ENCODE assay signal across 38 cellular contexts in genomic region chr10:17950726-17951125, GRCh38. TPM values are rescaled to one million over a fixed set of nuclear protein-coding genes. Genes with fewer than 3 reads are reported as not detected.
"Had no signal": no experiment of that assay in that cellular context is flagged by ENCODE, and none has a peak within 500 bp of the region (broad histone marks: within the 10 kb centered on the region; RNA-seq: fewer than 3 reads in every experiment).

No MANE protein-coding gene starts in this region.

- DNase-seq: activated CD4-positive, alpha-beta memory T cell treated with anti-CD3 and anti-CD28 coated beads, Interleukin-2, amount 10 ng/mL, durations not matched to agents 7 days and 5 days; activated CD4-positive, alpha-beta T cell treated with anti-CD3 and anti-CD28 coated beads for 1 hour; activated CD4-positive, alpha-beta T cell treated with anti-CD3 and anti-CD28 coated beads for 36 hours; activated CD4-positive, alpha-beta T cell treated with anti-CD3 and anti-CD28 coated beads for 48 hours; activated CD4-positive, alpha-beta T cell treated with anti-CD3 and anti-CD28 coated beads, Interleukin-2, amount 10 ng/mL, durations not matched to agents 7 days and 5 days; activated CD4-positive, alpha-beta T cell treated with anti-CD3 and anti-CD28 coated beads, Interleukin-2, amount 50 U/mL, for 48 hours; activated CD4-positive, CD25-positive, alpha-beta regulatory T cell; activated CD8-positive, alpha-beta memory T cell treated with anti-CD3 and anti-CD28 coated beads for 24 hours; activated CD8-positive, alpha-beta memory T cell treated with anti-CD3 and anti-CD28 coated beads, Interleukin-2, amount 10 ng/mL, durations not matched to agents 7 days and 5 days; activated CD8-positive, alpha-beta memory T cell treated with anti-CD3 and anti-CD28 coated beads, Interleukin-2, amount 50 U/mL, for 48 hours; activated CD8-positive, alpha-beta T cell treated with anti-CD3 and anti-CD28 coated beads, Interleukin-2, amount 10 ng/mL, durations not matched to agents 7 days and 5 days; activated effector memory CD4-positive, alpha-beta T cell treated with Interleukin-2 at 50 U/mL for 16 hours; activated gamma-delta T cell; activated naive CD4-positive, alpha-beta T cell treated with anti-CD3 and anti-CD28 coated beads, Interleukin-2, amount 10 ng/mL, durations not matched to agents 7 days and 5 days; activated naive CD4-positive, alpha-beta T cell treated with Interleukin-2 at 50 U/mL for 16 hours; activated naive CD8-positive, alpha-beta T cell treated with anti-CD3 and anti-CD28 coated beads, Interleukin-2, amount 10 ng/mL, durations not matched to agents 7 days and 5 days; activated naive CD8-positive, alpha-beta T cell treated with anti-CD3 and anti-CD28 coated beads, Interleukin-2, amount 50 U/mL, for 24 hours; activated T-cell treated with anti-CD3 and anti-CD28 coated beads, Interleukin-2, amount 50 U/mL, for 24 hours; activated T-cell treated with anti-CD3 and anti-CD28 coated beads, Interleukin-2, amount 50 U/mL, for 48 hours; amygdala; anterior cingulate cortex; caudate nucleus; T-helper 1 cell; T-helper 2 cell; T-helper 9 cell had no signal

- H3K27me3 ChIP-seq: ascending aorta, cardiac muscle cell had no signal

- H3K9me3 ChIP-seq: ascending aorta had no signal

- H3K27ac Mint-ChIP-seq: activated CD4-positive, alpha-beta memory T cell treated with anti-CD3 and anti-CD28 coated beads, Interleukin-2, amount 10 ng/mL, durations not matched to agents 7 days and 5 days; activated CD4-positive, alpha-beta T cell treated with anti-CD3 and anti-CD28 coated beads for 36 hours; activated CD4-positive, alpha-beta T cell treated with anti-CD3 and anti-CD28 coated beads, Interleukin-2, amount 10 ng/mL, durations not matched to agents 7 days and 5 days; activated CD8-positive, alpha-beta memory T cell treated with anti-CD3 and anti-CD28 coated beads, Interleukin-2, amount 10 ng/mL, durations not matched to agents 7 days and 5 days; activated CD8-positive, alpha-beta T cell treated with anti-CD3 and anti-CD28 coated beads, Interleukin-2, amount 10 ng/mL, durations not matched to agents 7 days and 5 days; activated naive CD4-positive, alpha-beta T cell treated with anti-CD3 and anti-CD28 coated beads, Interleukin-2, amount 10 ng/mL, durations not matched to agents 7 days and 5 days; activated naive CD4-positive, alpha-beta T cell treated with anti-CD3 and anti-CD28 coated beads, Interleukin-2, amount 50 U/mL, for 24 hours; activated naive CD8-positive, alpha-beta T cell; activated naive CD8-positive, alpha-beta T cell treated with anti-CD3 and anti-CD28 coated beads, Interleukin-2, amount 10 ng/mL, durations not matched to agents 7 days and 5 days; activated naive CD8-positive, alpha-beta T cell treated with anti-CD3 and anti-CD28 coated beads, Interleukin-2, amount 50 U/mL, for 24 hours; activated T-cell treated with anti-CD3 and anti-CD28 coated beads, Interleukin-2, amount 50 U/mL, for 24 hours; activated T-helper 2 cell treated with anti-CD3 and anti-CD28 coated beads, Interferon-gamma antibody, Interleukin-2, Interleukin-4, amounts not matched to agents 10 μg/mL and 5 μg/mL and 100 μg/mL, durations not matched to agents 14 hours and 24 hours and 36 hours; T-helper 1 cell treated with Interleukin-12 subunit alpha and Interleukin-12 subunit beta and Interleukin-4 antibody, amounts not matched to agents 30 μg/mL and 1 μg/mL, for 36 hours; T-helper 2 cell treated with Interferon-gamma antibody and Interleukin-4, amounts not matched to agents 5 μg/mL and 100 μg/mL, for 36 hours had no signal

- H3K27me3 Mint-ChIP-seq: activated CD4-positive, alpha-beta T cell treated with anti-CD3 and anti-CD28 coated beads, Interleukin-2, amount 10 ng/mL, durations not matched to agents 7 days and 5 days; activated CD8-positive, alpha-beta memory T cell treated with anti-CD3 and anti-CD28 coated beads, Interleukin-2, amount 10 ng/mL, durations not matched to agents 7 days and 5 days; activated naive CD4-positive, alpha-beta T cell treated with anti-CD3 and anti-CD28 coated beads, Interleukin-2, amount 10 ng/mL, durations not matched to agents 7 days and 5 days; activated naive CD8-positive, alpha-beta T cell treated with anti-CD3 and anti-CD28 coated beads, Interleukin-2, amount 10 ng/mL, durations not matched to agents 7 days and 5 days; activated naive CD8-positive, alpha-beta T cell treated with anti-CD3 and anti-CD28 coated beads, Interleukin-2, amount 50 U/mL, for 24 hours had no signal

- H3K4me1 Mint-ChIP-seq: activated CD4-positive, alpha-beta memory T cell treated with anti-CD3 and anti-CD28 coated beads, Interleukin-2, amount 10 ng/mL, durations not matched to agents 7 days and 5 days; activated CD4-positive, alpha-beta T cell treated with anti-CD3 and anti-CD28 coated beads for 36 hours; activated CD4-positive, alpha-beta T cell treated with anti-CD3 and anti-CD28 coated beads, Interleukin-2, amount 10 ng/mL, durations not matched to agents 7 days and 5 days; activated CD8-positive, alpha-beta memory T cell treated with anti-CD3 and anti-CD28 coated beads, Interleukin-2, amount 10 ng/mL, durations not matched to agents 7 days and 5 days; activated naive CD4-positive, alpha-beta T cell treated with anti-CD3 and anti-CD28 coated beads, Interleukin-2, amount 10 ng/mL, durations not matched to agents 7 days and 5 days; activated naive CD4-positive, alpha-beta T cell treated with anti-CD3 and anti-CD28 coated beads, Interleukin-2, amount 50 U/mL, for 24 hours; activated naive CD8-positive, alpha-beta T cell treated with anti-CD3 and anti-CD28 coated beads, Interleukin-2, amount 10 ng/mL, durations not matched to agents 7 days and 5 days; activated naive CD8-positive, alpha-beta T cell treated with anti-CD3 and anti-CD28 coated beads, Interleukin-2, amount 50 U/mL, for 24 hours; central memory CD8-positive, alpha-beta T cell had no signal

- H3K4me3 ChIP-seq: ascending aorta, cardiac muscle cell had no signal

- H3K27ac ChIP-seq: ascending aorta, cardiac muscle cell, VCaP had no signal

- ATAC-seq: activated CD4-positive, alpha-beta T cell treated with anti-CD3 and anti-CD28 coated beads for 36 hours; activated CD4-positive, CD25-positive, alpha-beta regulatory T cell treated with anti-CD3 and anti-CD28 coated beads, Interleukin-2, amount 50 U/mL, for 24 hours; activated CD8-positive, alpha-beta memory T cell treated with anti-CD3 and anti-CD28 coated beads, Interleukin-2, amount 10 ng/mL, durations not matched to agents 7 days and 5 days; activated CD8-positive, alpha-beta T cell treated with anti-CD3 and anti-CD28 coated beads, Interleukin-2, amount 10 ng/mL, durations not matched to agents 7 days and 5 days; activated naive CD8-positive, alpha-beta T cell treated with anti-CD3 and anti-CD28 coated beads, Interleukin-2, amount 50 U/mL, for 24 hours had no signal

- H3K36me3 ChIP-seq: ascending aorta, cardiac muscle cell had no signal

- H3K36me3 Mint-ChIP-seq: activated CD8-positive, alpha-beta memory T cell treated with anti-CD3 and anti-CD28 coated beads, Interleukin-2, amount 10 ng/mL, durations not matched to agents 7 days and 5 days; activated naive CD4-positive, alpha-beta T cell treated with anti-CD3 and anti-CD28 coated beads, Interleukin-2, amount 10 ng/mL, durations not matched to agents 7 days and 5 days; activated naive CD4-positive, alpha-beta T cell treated with anti-CD3 and anti-CD28 coated beads, Interleukin-2, amount 50 U/mL, for 24 hours; activated naive CD8-positive, alpha-beta T cell; activated naive CD8-positive, alpha-beta T cell treated with anti-CD3 and anti-CD28 coated beads, Interleukin-2, amount 10 ng/mL, durations not matched to agents 7 days and 5 days; brain had no signal

- H3K4me3 Mint-ChIP-seq: activated CD4-positive, alpha-beta memory T cell treated with anti-CD3 and anti-CD28 coated beads, Interleukin-2, amount 10 ng/mL, durations not matched to agents 7 days and 5 days; activated CD4-positive, alpha-beta T cell treated with anti-CD3 and anti-CD28 coated beads for 36 hours; activated CD4-positive, alpha-beta T cell treated with anti-CD3 and anti-CD28 coated beads, Interleukin-2, amount 10 ng/mL, durations not matched to agents 7 days and 5 days; activated CD8-positive, alpha-beta memory T cell treated with anti-CD3 and anti-CD28 coated beads, Interleukin-2, amount 10 ng/mL, durations not matched to agents 7 days and 5 days; activated CD8-positive, alpha-beta T cell treated with anti-CD3 and anti-CD28 coated beads, Interleukin-2, amount 10 ng/mL, durations not matched to agents 7 days and 5 days; activated naive CD4-positive, alpha-beta T cell treated with anti-CD3 and anti-CD28 coated beads, Interleukin-2, amount 10 ng/mL, durations not matched to agents 7 days and 5 days; activated naive CD4-positive, alpha-beta T cell treated with anti-CD3 and anti-CD28 coated beads, Interleukin-2, amount 50 U/mL, for 24 hours; activated naive CD8-positive, alpha-beta T cell; activated naive CD8-positive, alpha-beta T cell treated with anti-CD3 and anti-CD28 coated beads, Interleukin-2, amount 10 ng/mL, durations not matched to agents 7 days and 5 days; activated naive CD8-positive, alpha-beta T cell treated with anti-CD3 and anti-CD28 coated beads, Interleukin-2, amount 50 U/mL, for 24 hours; activated T-cell treated with anti-CD3 and anti-CD28 coated beads, Interleukin-2, amount 50 U/mL, for 24 hours; brain; central memory CD8-positive, alpha-beta T cell; T-helper 1 cell treated with Interleukin-12 subunit alpha and Interleukin-12 subunit beta and Interleukin-4 antibody, amounts not matched to agents 30 μg/mL and 1 μg/mL, for 36 hours; T-helper 2 cell treated with Interferon-gamma antibody and Interleukin-4, amounts not matched to agents 5 μg/mL and 100 μg/mL, for 36 hours had no signal

- FAIRE-seq: bronchial epithelial cell, TTC549 had no signal

- H3K4me1 ChIP-seq: ascending aorta had no signal

- H3K9me3 Mint-ChIP-seq: activated CD4-positive, alpha-beta T cell treated with anti-CD3 and anti-CD28 coated beads, Interleukin-2, amount 10 ng/mL, durations not matched to agents 7 days and 5 days; activated naive CD4-positive, alpha-beta T cell treated with anti-CD3 and anti-CD28 coated beads, Interleukin-2, amount 50 U/mL, for 24 hours; activated naive CD8-positive, alpha-beta T cell treated with anti-CD3 and anti-CD28 coated beads, Interleukin-2, amount 10 ng/mL, durations not matched to agents 7 days and 5 days; activated naive CD8-positive, alpha-beta T cell treated with anti-CD3 and anti-CD28 coated beads, Interleukin-2, amount 50 U/mL, for 24 hours; activated T-cell treated with anti-CD3 and anti-CD28 coated beads, Interleukin-2, amount 50 U/mL, for 24 hours; T-helper 1 cell treated with Interleukin-12 subunit alpha and Interleukin-12 subunit beta and Interleukin-4 antibody, amounts not matched to agents 30 μg/mL and 1 μg/mL, for 36 hours had no signal

RNA-seq across cellular contexts. Expression of gene SLC39A12, which starts 1.0 kb away (rescaled TPM):
- total RNA-seq: activated CD4-positive, alpha-beta memory T cell treated with anti-CD3 and anti-CD28 coated beads, Interleukin-2, amount 10 ng/mL, durations not matched to agents 7 days and 5 days; activated CD4-positive, alpha-beta T cell treated with anti-CD3 and anti-CD28 coated beads for 36 hours; activated CD4-positive, alpha-beta T cell treated with anti-CD3 and anti-CD28 coated beads, Interleukin-2, amount 10 ng/mL, durations not matched to agents 7 days and 5 days; activated CD8-positive, alpha-beta memory T cell treated with anti-CD3 and anti-CD28 coated beads, Interleukin-2, amount 10 ng/mL, durations not matched to agents 7 days and 5 days; activated CD8-positive, alpha-beta T cell treated with anti-CD3 and anti-CD28 coated beads, Interleukin-2, amount 10 ng/mL, durations not matched to agents 7 days and 5 days; activated naive CD8-positive, alpha-beta T cell treated with anti-CD3 and anti-CD28 coated beads, Interleukin-2, amount 10 ng/mL, durations not matched to agents 7 days and 5 days; activated T-helper 2 cell treated with anti-CD3 and anti-CD28 coated beads, Interferon-gamma antibody, Interleukin-2, Interleukin-4, amounts not matched to agents 10 μg/mL and 5 μg/mL and 100 μg/mL, durations not matched to agents 14 hours and 24 hours and 36 hours; ascending aorta; bronchial epithelial cell had no signal
